25 cellular contexts compared by ENCODE assay signal in the genomic region with DNA sequence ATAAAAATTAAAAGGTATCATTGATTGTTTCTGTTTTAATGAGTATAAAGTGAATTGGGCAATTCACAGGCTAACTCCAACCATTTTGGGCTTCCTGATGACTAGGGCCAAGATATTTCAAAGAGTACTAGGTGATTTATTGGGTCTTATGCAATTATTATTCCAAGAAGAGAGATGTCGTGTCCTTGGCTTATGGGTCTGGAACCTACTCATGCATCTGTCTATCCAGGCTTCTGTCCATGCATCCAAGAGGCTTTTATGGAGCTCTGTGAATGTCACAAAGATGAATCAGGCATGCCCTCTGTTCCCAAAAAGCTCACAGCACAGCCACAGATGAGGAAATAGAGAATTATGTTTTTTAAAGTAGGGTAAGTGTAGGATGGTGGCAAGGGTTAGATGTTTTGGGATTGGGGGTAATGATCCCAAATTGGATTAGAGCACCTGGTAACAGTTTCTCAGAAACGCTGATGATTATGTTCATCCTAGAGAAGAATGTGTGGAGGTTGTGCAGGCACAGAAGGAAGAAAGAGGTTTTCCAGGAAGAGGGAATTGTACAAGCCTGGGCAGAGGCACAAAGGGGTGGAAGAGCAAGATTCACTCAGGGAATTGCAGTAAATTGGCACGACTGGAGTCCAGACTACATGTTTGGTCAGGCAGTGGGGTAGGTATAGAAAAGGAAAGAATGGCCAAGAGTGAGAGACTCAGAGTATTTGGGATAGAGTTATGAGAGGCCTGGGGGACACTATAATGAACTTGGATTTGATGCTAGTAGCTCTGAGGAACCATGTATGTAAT.
A peak's percentile ranks its signal among the peaks of the same experiment; 100 is the strongest.
DNase-seq lines count a peak whose midpoint lies in the region.
"Had no signal": no experiment of that assay in that cellular context is flagged by ENCODE, and none has a peak within 500 bp of the region (broad histone marks: within the 10 kb centered on the region; RNA-seq: fewer than 3 reads in every experiment).

No MANE protein-coding gene starts in this region.

- DNase-seq in EL (peak; percentile 51), amniotic epithelial cell (ENCODE audit: low read depth) (peak; percentile 61), mesendoderm (no peak), stromal cell of bone marrow (ENCODE audit: low read depth) (peak; percentile 75), DMS53 (lab: John Stamatoyannopoulos, UW) (no peak), H7 (no peak), T-helper 9 cell (no peak)
- DNase-seq in activated naive CD8-positive, alpha-beta T cell treated with anti-CD3 and anti-CD28 coated beads for 36 hours = no peak
- DNase-seq: ACHN; activated CD4-positive, alpha-beta T cell treated with anti-CD3 and anti-CD28 coated beads for 1 hour; amniotic stem cell; CD4-positive, alpha-beta memory T cell; DMS79 treated with DMSO at 0.1 percent for 48 hours; effector CD4-positive, alpha-beta T cell; H9; lower lobe of right lung; naive thymus-derived CD4-positive, alpha-beta T cell; NCI-H1105 treated with DMSO at 0.1 percent for 48 hours; NCI-H2171; NCI-H774; T1000; thyroid gland had no signal

- H4K8ac ChIP-seq in mesendoderm (ENCODE audit: low read depth, low read length) = no peak overlapping the region

- no peaks in the 10 kb centered on the region for H3K9me3 Mint-ChIP-seq in activated naive CD8-positive, alpha-beta T cell treated with anti-CD3 and anti-CD28 coated beads for 36 hours
- H3K9me3 Mint-ChIP-seq: activated T-helper 17 cell treated with anti-CD3 and anti-CD28 coated beads, Interleukin-2, amount 50 U/mL, for 72 hours; H9 had no signal

- H3K4me1 ChIP-seq in mesendoderm (ENCODE audit: control insufficient read depth, low read depth, low read length) = peaks cover 11% of the 10 kb centered on the region
- H3K4me1 ChIP-seq: lower lobe of right lung, parathyroid adenoma, thyroid gland had no signal

- peak overlapping the region; percentile 7 for H3K23ac ChIP-seq in mesendoderm (ENCODE audit: low read length)

- H3K4me1 Mint-ChIP-seq in activated naive CD8-positive, alpha-beta T cell treated with anti-CD3 and anti-CD28 coated beads for 36 hours = peaks cover 6% of the 10 kb centered on the region
- H3K4me1 Mint-ChIP-seq: activated T-helper 17 cell treated with anti-CD3 and anti-CD28 coated beads, Interleukin-2, amount 50 U/mL, for 72 hours; CD4-positive, alpha-beta memory T cell had no signal

- no peak overlapping the region for H3K4me2 ChIP-seq in mesendoderm (ENCODE audit: low read length)

- H2AK5ac ChIP-seq in mesendoderm (ENCODE audit: low read length) = no peak overlapping the region

- H3K4ac ChIP-seq in mesendoderm (ENCODE audit: low read depth, low read length) = peak overlapping the region; percentile 39

- no peaks in the 10 kb centered on the region for H3K79me1 ChIP-seq in mesendoderm (ENCODE audit: low read length)

- no peaks in the 10 kb centered on the region for H3K36me3 Mint-ChIP-seq in activated naive CD8-positive, alpha-beta T cell treated with anti-CD3 and anti-CD28 coated beads for 36 hours
- H3K36me3 Mint-ChIP-seq: CD4-positive, alpha-beta memory T cell had no signal

- H3K79me2 ChIP-seq in mesendoderm (ENCODE audit: control insufficient read depth, insufficient read depth, low read length) = no peaks in the 10 kb centered on the region
- H3K79me2 ChIP-seq: parathyroid adenoma had no signal

- H2BK15ac ChIP-seq in mesendoderm (replicated peaks; ENCODE audit: low read depth) = no peak overlapping the region

- H3K27ac ChIP-seq in mesendoderm (ENCODE audit: low read depth, low read length) = no peak overlapping the region
- H3K27ac ChIP-seq: lower lobe of right lung, parathyroid adenoma, SK-N-MC, thyroid gland had no signal

- no peak overlapping the region for H2BK120ac ChIP-seq in mesendoderm (ENCODE audit: low read depth, low read length)

- no peak overlapping the region for H3K18ac ChIP-seq in mesendoderm (ENCODE audit: low read length)

- no peak overlapping the region for H3K4me3 ChIP-seq in mesendoderm (ENCODE audit: low read length)
- H3K4me3 ChIP-seq in H7 (ENCODE audit: insufficient read depth, low read depth, low read length) = no peak overlapping the region
- H3K4me3 ChIP-seq: lower lobe of right lung, SK-N-MC, thyroid gland had no signal

- no peaks in the 10 kb centered on the region for H3K27me3 ChIP-seq in mesendoderm (ENCODE audit: insufficient read depth, low read length, poor library complexity)
- no peaks in the 10 kb centered on the region for H3K27me3 ChIP-seq in H7 (ENCODE audit: control insufficient read depth, insufficient read depth, low read length)
- H3K27me3 ChIP-seq: thyroid gland had no signal

- no peak overlapping the region for H2BK5ac ChIP-seq in mesendoderm (ENCODE audit: low read length)

- peaks cover 49% of the 10 kb centered on the region for H3K27me3 Mint-ChIP-seq in activated naive CD8-positive, alpha-beta T cell treated with anti-CD3 and anti-CD28 coated beads for 36 hours

- H3K9ac ChIP-seq in mesendoderm (ENCODE audit: low read length) = no peak overlapping the region
- H3K9ac ChIP-seq: parathyroid adenoma had no signal

- no peak overlapping the region for H3K56ac ChIP-seq in mesendoderm (ENCODE audit: low read length)

- no CpG with 5 or more reads among the region's 3 CpGs for WGBS in mesendoderm (ENCODE audit: extremely low coverage, insufficient coverage, low lambda C conversion rate)

- H4K5ac ChIP-seq in mesendoderm (ENCODE audit: low read length) = no peak overlapping the region

- H3K4me3 Mint-ChIP-seq in activated naive CD8-positive, alpha-beta T cell treated with anti-CD3 and anti-CD28 coated beads for 36 hours = no peak overlapping the region
- H3K4me3 Mint-ChIP-seq: activated T-helper 17 cell treated with anti-CD3 and anti-CD28 coated beads, Interleukin-2, amount 50 U/mL, for 72 hours; CD4-positive, alpha-beta memory T cell; H9; naive thymus-derived CD4-positive, alpha-beta T cell had no signal

- H3K36me3 ChIP-seq in mesendoderm (ENCODE audit: control insufficient read depth, insufficient read depth, low read length) (no peaks in the 10 kb centered on the region), H7 (replicated peaks; ENCODE audit: control insufficient read depth, insufficient read depth, low read length) (no peaks in the 10 kb centered on the region)
- H3K36me3 ChIP-seq: lower lobe of right lung, thyroid gland had no signal

- H3K27ac Mint-ChIP-seq in activated naive CD8-positive, alpha-beta T cell treated with anti-CD3 and anti-CD28 coated beads for 36 hours = no peak overlapping the region
- H3K27ac Mint-ChIP-seq: activated T-helper 17 cell treated with anti-CD3 and anti-CD28 coated beads, Interleukin-2, amount 50 U/mL, for 72 hours; CD4-positive, alpha-beta memory T cell; H9; naive thymus-derived CD4-positive, alpha-beta T cell had no signal

Comparison
In these comparisons a context has a peak if more than half of its experiments do, and no peak if none do; other contexts are left out.
1. DNase-seq: peak in EL (single experiment), amniotic epithelial cell (single experiment) and stromal cell of bone marrow (single experiment); none in mesendoderm (single experiment), DMS53 (single experiment), H7 (single experiment), T-helper 9 cell (single experiment) and activated naive CD8-positive, alpha-beta T cell treated with anti-CD3 and anti-CD28 coated beads for 36 hours (single experiment).